In the genomic region with DNA sequence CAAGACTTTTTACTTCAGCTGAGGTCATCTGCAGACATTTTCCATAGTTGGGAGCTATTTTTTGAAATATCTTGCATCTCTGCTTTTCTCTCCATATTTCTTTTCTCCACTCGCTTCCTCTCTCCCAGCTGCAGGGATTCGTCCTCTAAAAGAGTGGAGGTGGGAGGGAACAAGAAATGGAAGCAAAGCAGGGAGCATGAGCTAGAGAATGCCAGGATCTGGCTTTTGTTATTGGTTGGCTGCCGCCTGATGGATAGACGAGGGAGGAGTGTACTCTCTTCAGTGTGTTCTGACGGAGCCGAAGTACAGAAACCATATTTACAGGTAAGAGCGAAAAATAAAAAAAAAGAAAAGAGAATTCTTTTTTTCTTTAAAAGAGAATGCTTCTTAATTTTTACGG, we compare ENCODE assay signal across 1 cellular context.
TF ChIP-seq lines count a peak whose summit lies in the region.

A gene with protein sequence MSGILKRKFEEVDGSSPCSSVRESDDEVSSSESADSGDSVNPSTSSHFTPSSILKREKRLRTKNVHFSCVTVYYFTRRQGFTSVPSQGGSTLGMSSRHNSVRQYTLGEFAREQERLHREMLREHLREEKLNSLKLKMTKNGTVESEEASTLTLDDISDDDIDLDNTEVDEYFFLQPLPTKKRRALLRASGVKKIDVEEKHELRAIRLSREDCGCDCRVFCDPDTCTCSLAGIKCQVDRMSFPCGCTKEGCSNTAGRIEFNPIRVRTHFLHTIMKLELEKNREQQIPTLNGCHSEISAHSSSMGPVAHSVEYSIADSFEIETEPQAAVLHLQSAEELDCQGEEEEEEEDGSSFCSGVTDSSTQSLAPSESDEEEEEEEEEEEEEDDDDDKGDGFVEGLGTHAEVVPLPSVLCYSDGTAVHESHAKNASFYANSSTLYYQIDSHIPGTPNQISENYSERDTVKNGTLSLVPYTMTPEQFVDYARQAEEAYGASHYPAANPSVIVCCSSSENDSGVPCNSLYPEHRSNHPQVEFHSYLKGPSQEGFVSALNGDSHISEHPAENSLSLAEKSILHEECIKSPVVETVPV (plus strand): TSS at position 282 of the 400 bp plus-strand sequence. CDS start 125,368 bp downstream, outside the sequence.

TF ChIP-seq in endothelial cell of umbilical vein, 7 proteins besides CTCF, POLR2A, EP300 and RAD21 (continued from another document):
- TF ChIP-seq EZH2 (IDR thresholded peaks at IDR 0.05; ENCODE audit: borderline replicate concordance, low read depth, low read length, severe bottlenecking) (no peak), FOS (IDR thresholded peaks at IDR 0.05; ENCODE audit: borderline replicate concordance, insufficient read depth, low read length) (no peak)
